In genomic region chr20:54123587-54124180, GRCh38 we compare ENCODE assay signal across 1 cellular context.
TF ChIP-seq lines count a peak whose summit lies in the region.

No MANE protein-coding gene starts in this region.

TF ChIP-seq in HepG2, 621 proteins besides CTCF, POLR2A, EP300 and RAD21 (continued from another document):
- peak; percentile 98; the same call in 1 of the 2 replicates for TF ChIP-seq ZBTB4 (CRISPR knock-in tag; IDR thresholded peaks at IDR 0.05; ENCODE audit: borderline replicate concordance)
